Comparison of ENCODE assay signal across 9 cellular contexts in genomic region chr12:119869720-119870119, GRCh38. TPM values are rescaled to one million over a fixed set of nuclear protein-coding genes. Genes with fewer than 3 reads are reported as not detected.
DNase-seq lines count a peak whose midpoint lies in the region; ATAC-seq, FAIRE-seq and TF ChIP-seq lines count a peak whose summit lies in the region.
"Had no signal": no experiment of that assay in that cellular context is flagged by ENCODE, and none has a peak within 500 bp of the region (broad histone marks: within the 10 kb centered on the region; RNA-seq: fewer than 3 reads in every experiment).

No MANE protein-coding gene starts in this region.

- 53% methylated on average over 5 of the region's 5 CpGs for WGBS in K562 (ENCODE audit: insufficient coverage, low coverage, missing lambda C conversion rate)

- TF ChIP-seq POLR2A in K562 (conservative IDR thresholded peaks at IDR 0.05) = no peak

- H3K9me3 Mint-ChIP-seq in GM23338 = no peaks in the 10 kb centered on the region

- no peaks in the 10 kb centered on the region for H3K79me2 ChIP-seq in K562 (ENCODE audit: control insufficient read depth, insufficient read depth, low read length)
- no peaks in the 10 kb centered on the region; the same call in 1 of the 2 replicates for H3K79me2 ChIP-seq in GM23338 (replicated peaks; ENCODE audit: insufficient read depth)

- no peak overlapping the region for H3K4me3 ChIP-seq in AG04450 (ENCODE audit: low read depth, low read length)
- no peak overlapping the region for H3K4me3 ChIP-seq in K562
- no peak overlapping the region for H3K4me3 ChIP-seq in GM23338
- H3K4me3 ChIP-seq: lung had no signal

- in situ Hi-C loops in K562 (cut with MboI) = no loop called here

- no peaks in the 10 kb centered on the region for H3K9me2 ChIP-seq in GM23338 (ENCODE audit: insufficient read depth)

- H2AFZ ChIP-seq in K562 (ENCODE audit: low read depth, low read length) (no peak overlapping the region), GM23338 (no peak overlapping the region)

- no peaks in the 10 kb centered on the region for H3K4me1 ChIP-seq in K562 (replicated peaks in 1 of 2; ENCODE audit: control insufficient read depth in 2 of 2, insufficient read depth in 2 of 2, low read length in 2 of 2)
- H3K4me1 ChIP-seq in GM23338 (ENCODE audit: insufficient read depth) = no peaks in the 10 kb centered on the region

- POLR2A ChIA-PET in AG04450 (lab: Yijun Ruan, JAX) (interaction anchor here (0.6 kb wide), 1 partner anchor 45 kb away, joined by 3 read pairs; no protein-coding TSS in a partner anchor), K562 (lab: Yijun Ruan, JAX) (interaction anchor here (0.7 to 1.7 kb wide), 3 partner anchors 8 to 157 kb away, joined by 3 to 4 read pairs (median 3); no protein-coding TSS in a partner anchor), GM10248 (lab: Yijun Ruan, JAX) (no interaction called here)

- no peaks in the 10 kb centered on the region for H3K9me1 ChIP-seq in K562 (ENCODE audit: control insufficient read depth, insufficient read depth, low read length)

- TF ChIP-seq CTCF in AG04450 (IDR thresholded peaks at IDR 0.05; ENCODE audit: low read depth, low read length) (peak; percentile 20; the same call in 1 of the 2 replicates), K562 (IDR thresholded peaks at IDR 0.05 in 2 of 3, conservative IDR thresholded peaks at IDR 0.05 in 1 of 3; ENCODE audit: insufficient read depth in 2 of 3, low read depth in 1 of 3, low read length in 3 of 3) (no peak), GM23338 (conservative IDR thresholded peaks at IDR 0.05; ENCODE audit: low read depth in 2 of 2) (no peak), GM10248 (IDR thresholded peaks at IDR 0.05; ENCODE audit: control extremely low read depth, extremely low read depth, low read depth, missing control alignments) (no peak)

- H3K27ac ChIP-seq in AG04450 (ENCODE audit: low read depth, low read length) = peak overlapping the region; percentile 81
- no peak overlapping the region for H3K27ac ChIP-seq in K562 (ENCODE audit: extremely low read depth, low read depth, low read length)
- H3K27ac ChIP-seq in GM23338 (ENCODE audit: low read depth) = no peak overlapping the region

- DNase-seq in AG04450 (ENCODE audit: low read depth, low spot score) (peak; percentile 67), HS-5 (ENCODE audit: low read depth) (peak; percentile 92), K562 (ENCODE audit: extremely low read depth in 1 of 4, low spot score in 3 of 4) (peak in 2 of 4 experiments; percentile 16 to 18), kidney tubule cell (ENCODE audit: low spot score) (peak; percentile 60), cerebellar cortex (ENCODE audit: low spot score) (no peak), GM23338 (ENCODE audit: low spot score) (no peak), GM10248 (ENCODE audit: extremely low spot score) (no peak)
- no peak for DNase-seq in activated naive CD4-positive, alpha-beta T cell treated with anti-CD3 and anti-CD28 coated beads, Interleukin-2, amount 50 U/mL, for 16 hours

- H3K27me3 ChIP-seq in AG04450 (ENCODE audit: control insufficient read depth, insufficient read depth, low read length) = no peaks in the 10 kb centered on the region
- no peaks in the 10 kb centered on the region for H3K27me3 ChIP-seq in K562 (ENCODE audit: control insufficient read depth in 2 of 2, insufficient read depth in 2 of 2, low read length in 2 of 2)
- no peaks in the 10 kb centered on the region for H3K27me3 ChIP-seq in GM23338 (ENCODE audit: insufficient read depth)

- H3K4me1 Mint-ChIP-seq in GM23338 = no peaks in the 10 kb centered on the region

- CTCF ChIA-PET in AG04450 (lab: Charles Lee) (interaction anchor here (0.8 to 1.3 kb wide), 3 partner anchors 89 to 218 kb away, joined by 3 to 4 read pairs (median 3); partner anchors contain the start of gene PRKAB1), K562 (lab: Yijun Ruan, JAX; ENCODE audit: low intra/inter-chr PET ratio) (no interaction called here), GM10248 (lab: Yijun Ruan, JAX) (interaction anchor here (1.0 kb wide), 1 partner anchor 33 kb away, joined by 3 read pairs; no protein-coding TSS in a partner anchor)

- H4K20me1 ChIP-seq in K562 (replicated peaks; ENCODE audit: control insufficient read depth, insufficient read depth, low read length) (no peaks in the 10 kb centered on the region), GM23338 (replicated peaks; ENCODE audit: insufficient read depth) (peaks cover 10% of the 10 kb centered on the region; the same call in 1 of the 2 replicates)

- no peaks in the 10 kb centered on the region for H3K27me3 Mint-ChIP-seq in GM23338 (ENCODE audit: insufficient read depth, low read depth, poor library complexity)

- H3K36me3 Mint-ChIP-seq in GM23338 (ENCODE audit: low read depth) = peaks cover 75% of the 10 kb centered on the region

- no peak for TF ChIP-seq EP300 in K562 (IDR thresholded peaks at IDR 0.05; ENCODE audit: low read length)

- no peaks in the 10 kb centered on the region for H3F3A ChIP-seq in GM23338 (replicated peaks; ENCODE audit: low read depth)

- H3K9me3 ChIP-seq in AG04450 (ENCODE audit: control insufficient read depth, insufficient read depth, low read length) (no peaks in the 10 kb centered on the region), K562 (replicated peaks; ENCODE audit: control insufficient read depth, insufficient read depth, low read depth, low read length) (no peaks in the 10 kb centered on the region)

- BruUV-seq in K562 (replicated peaks; lab: Mats Ljungman, UMichigan) = no TSS peak

- FAIRE-seq in K562 (lab: Jason Lieb, UNC) = no peak

- H3K27ac Mint-ChIP-seq in GM23338 = no peak overlapping the region

- H3K4me2 ChIP-seq in K562 (ENCODE audit: insufficient read depth, low read length) = no peak overlapping the region
- H3K4me2 ChIP-seq in GM23338 = no peak overlapping the region

- H3K36me3 ChIP-seq in K562 (ENCODE audit: control insufficient read depth, insufficient read depth, low read length) (peaks cover 88% of the 10 kb centered on the region), GM23338 (ENCODE audit: insufficient read depth) (peaks cover 48% of the 10 kb centered on the region)

- intact Hi-C loops in K562 (cut with micrococcal nuclease) = no loop called here

- peak; percentile 59 for ATAC-seq in K562
- no peak for ATAC-seq in GM23338

- H3K9ac ChIP-seq in K562 (ENCODE audit: insufficient read depth in 1 of 2, low read depth in 2 of 2, low read length in 2 of 2) = no peak overlapping the region

- H3K4me3 Mint-ChIP-seq in GM23338 = no peak overlapping the region

- no peak for TF ChIP-seq RAD21 in K562 (CRISPR knock-in tag; conservative IDR thresholded peaks at IDR 0.05 in 1 of 2, IDR thresholded peaks at IDR 0.05 in 1 of 2)

TF ChIP-seq in K562, 482 proteins besides CTCF, POLR2A, EP300 and RAD21 (continues in another document):
- TF ChIP-seq ZNF57 (CRISPR knock-in tag; IDR thresholded peaks at IDR 0.05) (no peak), E2F5 (CRISPR knock-in tag; IDR thresholded peaks at IDR 0.05) (no peak), CBFA2T2 (conservative IDR thresholded peaks at IDR 0.05) (no peak)

RNA-seq across cellular contexts. Expression of gene CIT, which starts 7.4 kb away (rescaled TPM):
- polyA plus RNA-seq in AG04450 (2011; rRNA removed) = 6.0 and 6.3 TPM in 2 replicates
- polyA minus RNA-seq in AG04450 (2011; rRNA and poly(A)+ RNA removed) = 19.2 and 21.5 TPM in 2 replicates
- total RNA-seq in K562 (2011; cell fraction: chromatin; rRNA removed; ENCODE audit: low replicate concordance) = 193 and 304 TPM in 2 replicates
- 86.6 and 105 TPM in 2 replicates for total RNA-seq in K562 (2011; cell fraction: nucleolus; rRNA removed)
- 123 and 135 TPM in 2 replicates for total RNA-seq in K562 (2011; cell fraction: nucleoplasm; rRNA removed)
- 30.0 and 34.9 TPM in 2 replicates for total RNA-seq in K562 (2014; rRNA removed)
- total RNA-seq in K562 (2014; rRNA removed; fragmentation: Illumina TruSeq; extraction: Trizol) = 20.9 and 23.9 TPM in 2 replicates
- 19.0 and 20.9 TPM in 2 replicates for total RNA-seq in K562 (2015; rRNA removed; fragmentation: Illumina TruSeq; extraction: Trizol)
- 37.3 and 46.7 TPM in 2 replicates for total RNA-seq in K562 (2021)
- 26.0 and 30.8 TPM in 2 replicates for polyA plus RNA-seq in K562 (2011; rRNA removed)
- 13.6 and 15.8 TPM in 2 replicates for polyA plus RNA-seq in K562 (2011; cell fraction: cytosol; rRNA removed)
- 104 and 133 TPM in 2 replicates for polyA plus RNA-seq in K562 (2011; cell fraction: nucleus; rRNA removed)
- polyA plus RNA-seq in K562 (2012) = 22.1 and 28.0 TPM in 2 replicates
- 17.8 and 21.3 TPM in 2 replicates for polyA plus RNA-seq in K562 (2014; fragmentation: Illumina TruSeq; extraction: Trizol)
- polyA plus RNA-seq in K562 (2014; fragmentation: Nextera tagmentation; extraction: Ambion mirVana) = 1 to 10 TPM; 1.1 to 2.4 TPM
- 25.2 and 28.0 TPM in 2 replicates for polyA plus RNA-seq in K562 (2014; rRNA removed)
- polyA minus RNA-seq in K562 (2011; rRNA and poly(A)+ RNA removed) = 51.7 and 64.4 TPM in 2 replicates
- polyA minus RNA-seq in K562 (2011; cell fraction: cytosol; rRNA and poly(A)+ RNA removed) = 28.1 and 34.5 TPM in 2 replicates
- polyA minus RNA-seq in K562 (2011; cell fraction: nucleus; rRNA and poly(A)+ RNA removed) = 64.8 and 84.6 TPM in 2 replicates
- total RNA-seq in GM23338 (2014; rRNA removed; shearing (Covaris generic)) = 34.9 and 47.8 TPM in 2 replicates
- polyA plus RNA-seq in GM23338 (2016; fragmentation: Nextera tagmentation; extraction: Ambion mirVana) = 9.7 and 9.9 TPM in 2 replicates

Comparison
In these comparisons a context has a peak if more than half of its experiments do, and no peak if none do; other contexts are left out.
1. DNase-seq: peak in AG04450 (single experiment), HS-5 (single experiment) and kidney tubule cell (single experiment); none in activated naive CD4-positive, alpha-beta T cell treated with anti-CD3 and anti-CD28 coated beads, Interleukin-2, amount 50 U/mL, for 16 hours (single experiment), cerebellar cortex (single experiment), GM23338 (single experiment) and GM10248 (single experiment).